30 cellular contexts compared by ENCODE assay signal in the genomic region with DNA sequence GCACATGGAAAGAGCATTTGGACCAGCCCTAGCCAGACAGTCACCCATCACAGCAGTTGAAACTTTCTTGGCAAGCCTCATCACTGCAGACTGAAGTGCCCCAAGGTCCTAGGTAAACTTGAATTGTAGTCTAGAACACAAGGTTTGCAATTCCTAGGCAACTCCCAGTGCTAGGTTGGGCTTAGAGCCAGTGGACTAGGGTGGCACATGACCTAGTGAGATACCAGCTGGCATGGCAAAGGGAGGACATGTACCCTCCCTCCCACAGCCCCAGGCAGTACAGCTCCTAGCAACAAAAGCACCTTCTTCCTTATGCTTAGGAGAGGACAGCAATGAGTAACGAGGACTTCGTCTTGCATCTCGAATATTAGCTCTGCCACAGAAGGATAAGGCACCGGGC.
"Had no signal": no experiment of that assay in that cellular context is flagged by ENCODE, and none has a peak within 500 bp of the region (broad histone marks: within the 10 kb centered on the region; RNA-seq: fewer than 3 reads in every experiment).

No MANE protein-coding gene starts in this region.

- H3K27ac ChIP-seq: brain microvascular endothelial cell, esophagus muscularis mucosa, foreskin keratinocyte, gastrocnemius medialis, WERI-Rb-1 had no signal

- ATAC-seq: activated CD4-positive, CD25-positive, alpha-beta regulatory T cell treated with anti-CD3 and anti-CD28 coated beads, Interleukin-2, amount 50 U/mL, for 24 hours; activated CD8-positive, alpha-beta T cell treated with anti-CD3 and anti-CD28 coated beads for 36 hours; activated T-cell treated with anti-CD3 and anti-CD28 coated beads, Interleukin-2, amount 50 U/mL, for 4 hours; activated T-helper 17 cell treated with anti-CD3 and anti-CD28 coated beads, Interleukin-2, amount 50 U/mL, for 72 hours; effector memory CD8-positive, alpha-beta T cell; foreskin keratinocyte; gastrocnemius medialis; T-helper 17 cell had no signal

- DNase-seq: activated B cell treated with CpG ODN at 0.5 μM for 24 hours; activated CD4-positive, alpha-beta T cell treated with anti-CD3 and anti-CD28 coated beads for 48 hours; activated CD4-positive, alpha-beta T cell treated with anti-CD3 and anti-CD28 coated beads, Interleukin-2, amount 50 U/mL, for 1 hour; activated CD4-positive, alpha-beta T cell treated with anti-CD3 and anti-CD28 coated beads, Interleukin-2, amount 50 U/mL, for 48 hours; activated CD8-positive, alpha-beta memory T cell treated with anti-CD3 and anti-CD28 coated beads for 24 hours; activated CD8-positive, alpha-beta T cell treated with anti-CD3 and anti-CD28 coated beads for 36 hours; activated effector memory CD4-positive, alpha-beta T cell treated with Interleukin-2 at 50 U/mL for 16 hours; activated gamma-delta T cell treated with Interleukin-2 at 50 U/mL for 16 hours; activated naive CD4-positive, alpha-beta T cell treated with anti-CD3 and anti-CD28 coated beads, Interleukin-2, amount 50 U/mL, for 16 hours; activated naive CD4-positive, alpha-beta T cell treated with Interleukin-2 at 50 U/mL for 16 hours; activated T-cell treated with anti-CD3 and anti-CD28 coated beads, Interleukin-2, amount 50 U/mL, for 4 hours; amniotic stem cell; anterior cingulate cortex; brain microvascular endothelial cell; caudate nucleus; cortex of kidney; dermis blood vessel endothelial cell; effector CD4-positive, alpha-beta T cell; effector memory CD8-positive, alpha-beta T cell; erythroblast; foreskin keratinocyte; gastrocnemius medialis; glutamatergic neuron; T-helper 1 cell; T-helper 17 cell; T1000; WERI-Rb-1 had no signal

- H3K9me3 ChIP-seq: gastrocnemius medialis had no signal

- H3K4me3 ChIP-seq: esophagus muscularis mucosa, gastrocnemius medialis had no signal

- H3K27me3 ChIP-seq: brain microvascular endothelial cell, esophagus muscularis mucosa, foreskin keratinocyte, gastrocnemius medialis had no signal

- H3K4me1 ChIP-seq: esophagus muscularis mucosa, foreskin keratinocyte, gastrocnemius medialis had no signal

- H3K36me3 ChIP-seq: brain microvascular endothelial cell, esophagus muscularis mucosa, gastrocnemius medialis, WERI-Rb-1 had no signal
